11 cellular contexts compared by ENCODE assay signal in genomic region chr20:2507464-2507863, GRCh38. TPM values are rescaled to one million over a fixed set of nuclear protein-coding genes. Genes with fewer than 3 reads are reported as not detected.
A peak's percentile ranks its signal among the peaks of the same experiment; 100 is the strongest.
DNase-seq lines count a peak whose midpoint lies in the region; ATAC-seq and TF ChIP-seq lines count a peak whose summit lies in the region.
"Had no signal": no experiment of that assay in that cellular context is flagged by ENCODE, and none has a peak within 500 bp of the region (broad histone marks: within the 10 kb centered on the region; RNA-seq: fewer than 3 reads in every experiment).

No MANE protein-coding gene starts in this region.

- no peaks in the 10 kb centered on the region for H3K9me3 Mint-ChIP-seq in activated CD8-positive, alpha-beta memory T cell treated with anti-CD3 and anti-CD28 coated beads, Interleukin-2, amount 10 ng/mL, durations not matched to agents 7 days and 5 days (ENCODE audit: low read depth)
- no peaks in the 10 kb centered on the region for H3K9me3 Mint-ChIP-seq in T-cell
- no peaks in the 10 kb centered on the region for H3K9me3 Mint-ChIP-seq in stimulated activated naive B cell treated with anti-CD40 and anti-IgM and Interleukin-4, amounts not matched to agents 10 μg/mL and 1 μg/mL and 100 μg/mL, for 72 hours
- H3K9me3 Mint-ChIP-seq: dendritic cell treated with granulocyte-macrophage colony-stimulating factor and Interleukin-4, amounts not matched to agents 40 ng/mL and 50 ng/mL, for 4 days had no signal

- H3K4me1 Mint-ChIP-seq in activated CD8-positive, alpha-beta memory T cell treated with anti-CD3 and anti-CD28 coated beads, Interleukin-2, amount 10 ng/mL, durations not matched to agents 7 days and 5 days, result peaks cover 20% of the 10 kb centered on the region
- H3K4me1 Mint-ChIP-seq in T-cell, result peaks cover 21 to 25% (median 24%) of the 10 kb centered on the region in 3 donors
- peaks cover 11 to 17% of the 10 kb centered on the region in 2 donors for H3K4me1 Mint-ChIP-seq in stimulated activated naive B cell treated with anti-CD40 and anti-IgM and Interleukin-4, amounts not matched to agents 10 μg/mL and 1 μg/mL and 100 μg/mL, for 72 hours

- no peak for TF ChIP-seq CTCF in fibroblast of lung (conservative IDR thresholded peaks at IDR 0.05 in 1 of 2, IDR thresholded peaks at IDR 0.05 in 1 of 2; ENCODE audit: low read depth in 1 of 2, low read length in 2 of 2)

- DNase-seq in activated CD8-positive, alpha-beta memory T cell treated with anti-CD3 and anti-CD28 coated beads, Interleukin-2, amount 10 ng/mL, durations not matched to agents 7 days and 5 days, result no peak
- no peak for DNase-seq in activated CD8-positive, alpha-beta memory T cell treated with anti-CD3 and anti-CD28 coated beads, Interleukin-2, amount 50 U/mL, for 4 hours
- DNase-seq in T-cell, result no peak
- DNase-seq in fibroblast of lung (ENCODE audit: low read depth in 2 of 2), result peak in 1 of 2 donors; percentile 8
- no peak for DNase-seq in stimulated activated naive B cell treated with anti-CD40 and anti-IgM and Interleukin-4, amounts not matched to agents 10 μg/mL and 1 μg/mL and 100 μg/mL, for 72 hours
- no peak for DNase-seq in glomerular visceral epithelial cell (ENCODE audit: extremely low spot score)
- DNase-seq: midbrain had no signal

- H3K9me3 ChIP-seq in fibroblast of lung (ENCODE audit: control insufficient read depth, insufficient read depth, low read depth, low read length), result no peaks in the 10 kb centered on the region

- H3K27me3 Mint-ChIP-seq in activated CD8-positive, alpha-beta memory T cell treated with anti-CD3 and anti-CD28 coated beads, Interleukin-2, amount 10 ng/mL, durations not matched to agents 7 days and 5 days, result peaks cover 12% of the 10 kb centered on the region
- H3K27me3 Mint-ChIP-seq in T-cell, result peaks cover 8 to 17% of the 10 kb centered on the region in 2 donors
- H3K27me3 Mint-ChIP-seq in stimulated activated naive B cell treated with anti-CD40 and anti-IgM and Interleukin-4, amounts not matched to agents 10 μg/mL and 1 μg/mL and 100 μg/mL, for 72 hours, result peaks cover 4 to 9% of the 10 kb centered on the region in 2 donors

- peak overlapping the region; percentile 96 for H3K4me2 ChIP-seq in fibroblast of lung (ENCODE audit: extremely low read depth, insufficient read depth, low read length)

- peak overlapping the region; percentile 81 to 97 (median 88) for H3K4me3 ChIP-seq in fibroblast of lung (replicated peaks in 1 of 4; ENCODE audit: control extremely low read depth in 1 of 4, insufficient read depth in 1 of 4, low read depth in 3 of 4, low read length in 4 of 4)

- no peak for ATAC-seq in activated CD8-positive, alpha-beta memory T cell treated with anti-CD3 and anti-CD28 coated beads, Interleukin-2, amount 10 ng/mL, durations not matched to agents 7 days and 5 days
- no peak for ATAC-seq in T-cell (replicated peaks in 1 of 4)
- ATAC-seq in stimulated activated naive B cell treated with anti-CD40 and anti-IgM and Interleukin-4, amounts not matched to agents 10 μg/mL and 1 μg/mL and 100 μg/mL, for 72 hours (replicated peaks), result no peak
- no peak for ATAC-seq in HG03439 (IDR thresholded peaks at IDR 0.05; ENCODE audit: unreplicated experiment)
- no peak for ATAC-seq in GM19455 (IDR thresholded peaks at IDR 0.05; ENCODE audit: unreplicated experiment)

- CTCF ChIA-PET in activated CD8-positive, alpha-beta memory T cell treated with anti-CD3 and anti-CD28 coated beads, Interleukin-2, amount 10 ng/mL, durations not matched to agents 7 days and 5 days (lab: Charles Lee), result interaction anchor here (0.9 to 9.6 kb wide), 3 partner anchors 15 to 145 kb away, joined by 3 to 109 read pairs (median 3); partner anchors contain the start of gene NOP56
- CTCF ChIA-PET in T-cell (lab: Charles Lee), result interaction anchor here in 1 of 2 donors (0.8 to 1.3 kb wide), 2 partner anchors 14 to 17 kb away, joined by 3 to 4 read pairs; no protein-coding TSS in a partner anchor

- POLR2A ChIA-PET in T-cell (lab: Charles Lee), result interaction anchor here in 1 of 2 donors (0.7 kb wide), 1 partner anchor 37 kb away, joined by 3 read pairs; the partner anchor contains the start of gene SNRPB

- peak overlapping the region; percentile 93 for H3K27ac ChIP-seq in fibroblast of lung (ENCODE audit: insufficient read depth, low read length)

- no peak overlapping the region for H3K9ac ChIP-seq in fibroblast of lung (ENCODE audit: insufficient read depth, low read length)

- no peaks in the 10 kb centered on the region for H3K4me1 ChIP-seq in fibroblast of lung (ENCODE audit: control insufficient read depth, extremely low read depth, insufficient read depth, low read length)

- H3K4me3 Mint-ChIP-seq in activated CD8-positive, alpha-beta memory T cell treated with anti-CD3 and anti-CD28 coated beads, Interleukin-2, amount 10 ng/mL, durations not matched to agents 7 days and 5 days, result peak overlapping the region; percentile 96
- H3K4me3 Mint-ChIP-seq in T-cell, result peak overlapping the region; percentile 98 to 100 (median 100)
- peak overlapping the region; percentile 99 to 100 for H3K4me3 Mint-ChIP-seq in stimulated activated naive B cell treated with anti-CD40 and anti-IgM and Interleukin-4, amounts not matched to agents 10 μg/mL and 1 μg/mL and 100 μg/mL, for 72 hours

- no peaks in the 10 kb centered on the region for H4K20me1 ChIP-seq in fibroblast of lung (ENCODE audit: control insufficient read depth, extremely low read depth, insufficient read depth, low read length)

- peaks cover 5% of the 10 kb centered on the region for H3K36me3 Mint-ChIP-seq in activated CD8-positive, alpha-beta memory T cell treated with anti-CD3 and anti-CD28 coated beads, Interleukin-2, amount 10 ng/mL, durations not matched to agents 7 days and 5 days
- H3K36me3 Mint-ChIP-seq in T-cell, result no peaks in the 10 kb centered on the region
- H3K36me3 Mint-ChIP-seq in stimulated activated naive B cell treated with anti-CD40 and anti-IgM and Interleukin-4, amounts not matched to agents 10 μg/mL and 1 μg/mL and 100 μg/mL, for 72 hours, result peaks cover 10 to 18% of the 10 kb centered on the region in 2 donors

- no peaks in the 10 kb centered on the region for H3K36me3 ChIP-seq in fibroblast of lung (ENCODE audit: control insufficient read depth, insufficient read depth, low read length)

- peaks cover 14% of the 10 kb centered on the region for H3K79me2 ChIP-seq in fibroblast of lung (ENCODE audit: control insufficient read depth, insufficient read depth, low read length)

- H2AFZ ChIP-seq in fibroblast of lung (ENCODE audit: low read length), result no peak overlapping the region

- no peak overlapping the region for H3K27ac Mint-ChIP-seq in activated CD8-positive, alpha-beta memory T cell treated with anti-CD3 and anti-CD28 coated beads, Interleukin-2, amount 10 ng/mL, durations not matched to agents 7 days and 5 days
- no peak overlapping the region for H3K27ac Mint-ChIP-seq in T-cell
- peak overlapping the region; percentile 98 for H3K27ac Mint-ChIP-seq in stimulated activated naive B cell treated with anti-CD40 and anti-IgM and Interleukin-4, amounts not matched to agents 10 μg/mL and 1 μg/mL and 100 μg/mL, for 72 hours

- H3K27me3 ChIP-seq in fibroblast of lung (ENCODE audit: control insufficient read depth, insufficient read depth, low read length), result no peaks in the 10 kb centered on the region

RNA-seq across cellular contexts. Expression of gene ZNF343, which starts 1.3 kb away (rescaled TPM):
- total RNA-seq in activated CD8-positive, alpha-beta memory T cell treated with anti-CD3 and anti-CD28 coated beads, Interleukin-2, amount 10 ng/mL, durations not matched to agents 7 days and 5 days, result 10 to 100 TPM in 1 of 2 experiments, 1 to 10 TPM in 1; 7.0 to 10.3 TPM
- total RNA-seq in T-cell, result 10 to 100 TPM in 4 of 5 donors, 1 to 10 TPM in 1; 7.6 to 14.2 (median 10.9) TPM
- total RNA-seq in fibroblast of lung, result 13.1 and 15.0 TPM in 2 replicates
- 7.8 and 11.2 TPM in 2 replicates for polyA plus RNA-seq in fibroblast of lung
- 6.0 and 8.7 TPM in 2 replicates for polyA plus RNA-seq in fibroblast of lung (2012)
- 5.9 and 12.8 TPM in 2 replicates for polyA minus RNA-seq in fibroblast of lung (ENCODE audit: low replicate concordance)

RNA-seq across cellular contexts. Expression of gene TMC2, which starts 28.9 kb away (rescaled TPM):
- total RNA-seq in activated CD8-positive, alpha-beta memory T cell treated with anti-CD3 and anti-CD28 coated beads, Interleukin-2, amount 10 ng/mL, durations not matched to agents 7 days and 5 days, result not detected
- total RNA-seq in T-cell (not detected), fibroblast of lung (under 0.01 TPM in 2 replicates)
- not detected in 2 replicates for polyA plus RNA-seq in fibroblast of lung
- not detected in 2 replicates for polyA plus RNA-seq in fibroblast of lung (2012)
- not detected in 2 replicates for polyA minus RNA-seq in fibroblast of lung (ENCODE audit: low replicate concordance)
- total RNA-seq: HT1080 had no signal

RNA-seq across cellular contexts. Expression of gene SNRPB, which starts 36.9 kb away (rescaled TPM):
- 100 to 1,000 TPM; 335 to 391 TPM for total RNA-seq in activated CD8-positive, alpha-beta memory T cell treated with anti-CD3 and anti-CD28 coated beads, Interleukin-2, amount 10 ng/mL, durations not matched to agents 7 days and 5 days
- total RNA-seq in T-cell (100 to 1,000 TPM; 120 to 139 (median 128) TPM), fibroblast of lung (78.9 and 82.7 TPM in 2 replicates)
- polyA plus RNA-seq in fibroblast of lung, result 104 and 159 TPM in 2 replicates
- polyA plus RNA-seq in fibroblast of lung (2012), result 108 and 175 TPM in 2 replicates
- polyA minus RNA-seq in fibroblast of lung (ENCODE audit: low replicate concordance), result 41.7 and 57.6 TPM in 2 replicates
